ENCODE assay signal across 37 cellular contexts in the genomic region with DNA sequence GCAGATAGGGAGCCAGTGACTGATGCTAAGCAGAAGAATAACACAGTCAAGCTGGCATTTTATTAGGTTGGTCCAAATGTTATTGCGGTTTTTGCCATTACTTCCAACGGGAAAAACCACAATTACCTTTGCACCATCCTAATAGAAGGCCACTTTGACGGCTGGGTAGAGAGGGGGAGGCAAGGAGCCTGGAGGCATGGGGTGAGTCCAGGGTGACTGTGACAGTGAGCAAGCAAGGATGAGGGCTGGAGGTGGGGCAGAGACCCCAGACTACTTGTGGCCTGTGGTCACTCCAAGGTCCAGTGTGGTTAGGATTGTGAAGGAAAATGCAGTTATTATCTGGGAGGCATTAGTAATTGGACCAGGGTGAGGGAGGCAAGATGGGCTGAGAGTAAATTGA.
"Had no signal": no experiment of that assay in that cellular context is flagged by ENCODE, and none has a peak within 500 bp of the region (broad histone marks: within the 10 kb centered on the region; RNA-seq: fewer than 3 reads in every experiment).

No MANE protein-coding gene starts in this region.

- ATAC-seq: activated CD8-positive, alpha-beta T cell treated with anti-CD3 and anti-CD28 coated beads for 36 hours; activated naive CD4-positive, alpha-beta T cell treated with anti-CD3 and anti-CD28 coated beads, Interleukin-2, amount 50 U/mL, for 72 hours; activated T-cell treated with anti-CD3 and anti-CD28 coated beads, Interleukin-2, amount 50 U/mL, for 4 hours; activated T-cell treated with anti-CD3 and anti-CD28 coated beads, Interleukin-2, amount 50 U/mL, for 72 hours; activated T-helper 17 cell treated with anti-CD3 and anti-CD28 coated beads, Interleukin-2, amount 50 U/mL, for 72 hours; body of pancreas had no signal

- H3K4me1 Mint-ChIP-seq: activated B cell treated with CpG ODN at 0.5 μM for 24 hours; activated CD4-positive, alpha-beta T cell treated with anti-CD3 and anti-CD28 coated beads, Interleukin-2, amount 10 ng/mL, durations not matched to agents 24 days and 14 days; activated naive CD8-positive, alpha-beta T cell treated with anti-CD3 and anti-CD28 coated beads, Interleukin-2, amount 10 ng/mL, durations not matched to agents 7 days and 5 days; activated T-helper 17 cell treated with anti-CD3 and anti-CD28 coated beads, Interleukin-2, amount 50 U/mL, for 72 hours had no signal

- H3K27me3 Mint-ChIP-seq: activated CD4-positive, alpha-beta T cell treated with anti-CD3 and anti-CD28 coated beads, Interleukin-2, amount 10 ng/mL, durations not matched to agents 24 days and 14 days; activated naive CD8-positive, alpha-beta T cell treated with anti-CD3 and anti-CD28 coated beads, Interleukin-2, amount 10 ng/mL, durations not matched to agents 7 days and 5 days had no signal

- H3K36me3 ChIP-seq: adrenal gland, brain microvascular endothelial cell, breast epithelium had no signal

- H3K27ac Mint-ChIP-seq: activated B cell treated with CpG ODN at 0.5 μM for 24 hours; activated CD4-positive, alpha-beta memory T cell treated with anti-CD3 and anti-CD28 coated beads for 36 hours; activated CD4-positive, alpha-beta T cell treated with anti-CD3 and anti-CD28 coated beads, Interleukin-2, amount 10 ng/mL, durations not matched to agents 24 days and 14 days; activated CD8-positive, alpha-beta T cell treated with anti-CD3 and anti-CD28 coated beads for 36 hours; activated naive CD4-positive, alpha-beta T cell treated with anti-CD3 and anti-CD28 coated beads for 36 hours; activated naive CD4-positive, alpha-beta T cell treated with anti-CD3 and anti-CD28 coated beads, Interleukin-2, amount 50 U/mL, for 72 hours; activated naive CD8-positive, alpha-beta T cell treated with anti-CD3 and anti-CD28 coated beads, Interleukin-2, amount 10 ng/mL, durations not matched to agents 7 days and 5 days; activated T-cell treated with anti-CD3 and anti-CD28 coated beads, Interleukin-2, amount 50 U/mL, for 72 hours; activated T-helper 1 cell treated with anti-CD3 and anti-CD28 coated beads, Interleukin-12 subunit alpha, Interleukin-12 subunit beta, Interleukin-2, Interleukin-4 antibody, amounts not matched to agents 30 ng/mL and 10 ng/mL and 1 ng/mL, durations not matched to agents 14 hours and 24 hours and 36 hours; activated T-helper 17 cell treated with anti-CD3 and anti-CD28 coated beads, Interleukin-2, amount 50 U/mL, for 72 hours; T-helper 1 cell treated with Interleukin-12 subunit alpha and Interleukin-12 subunit beta and Interleukin-4 antibody, amounts not matched to agents 30 μg/mL and 1 μg/mL, for 36 hours; T-helper 2 cell treated with Interferon-gamma antibody and Interleukin-4, amounts not matched to agents 5 μg/mL and 100 μg/mL, for 36 hours had no signal

- H3K27me3 ChIP-seq: body of pancreas, brain microvascular endothelial cell, breast epithelium had no signal

- H3K9me3 Mint-ChIP-seq: activated CD4-positive, alpha-beta memory T cell treated with anti-CD3 and anti-CD28 coated beads for 36 hours; activated CD4-positive, alpha-beta T cell treated with anti-CD3 and anti-CD28 coated beads, Interleukin-2, amount 10 ng/mL, durations not matched to agents 24 days and 14 days; activated CD8-positive, alpha-beta T cell treated with anti-CD3 and anti-CD28 coated beads for 36 hours; activated T-cell treated with anti-CD3 and anti-CD28 coated beads, Interleukin-2, amount 50 U/mL, for 4 hours; activated T-helper 1 cell treated with anti-CD3 and anti-CD28 coated beads, Interleukin-12 subunit alpha, Interleukin-12 subunit beta, Interleukin-2, Interleukin-4 antibody, amounts not matched to agents 30 ng/mL and 10 ng/mL and 1 ng/mL, durations not matched to agents 14 hours and 24 hours and 36 hours; T-helper 1 cell treated with Interleukin-12 subunit alpha and Interleukin-12 subunit beta and Interleukin-4 antibody, amounts not matched to agents 30 μg/mL and 1 μg/mL, for 36 hours; T-helper 2 cell treated with Interferon-gamma antibody and Interleukin-4, amounts not matched to agents 5 μg/mL and 100 μg/mL, for 36 hours had no signal

- H3K27ac ChIP-seq: adrenal gland, body of pancreas, brain microvascular endothelial cell, breast epithelium, VCaP had no signal

- FAIRE-seq: astrocyte, TTC549 had no signal

- H3K4me1 ChIP-seq: adrenal gland, body of pancreas, breast epithelium had no signal

- H3K4me3 Mint-ChIP-seq: activated B cell treated with CpG ODN at 0.5 μM for 24 hours; activated CD4-positive, alpha-beta memory T cell treated with anti-CD3 and anti-CD28 coated beads for 36 hours; activated CD4-positive, alpha-beta T cell treated with anti-CD3 and anti-CD28 coated beads, Interleukin-2, amount 10 ng/mL, durations not matched to agents 24 days and 14 days; activated CD8-positive, alpha-beta T cell treated with anti-CD3 and anti-CD28 coated beads for 36 hours; activated naive CD4-positive, alpha-beta T cell treated with anti-CD3 and anti-CD28 coated beads for 36 hours; activated naive CD8-positive, alpha-beta T cell treated with anti-CD3 and anti-CD28 coated beads, Interleukin-2, amount 10 ng/mL, durations not matched to agents 7 days and 5 days; activated T-cell treated with anti-CD3 and anti-CD28 coated beads, Interleukin-2, amount 50 U/mL, for 4 hours; activated T-cell treated with anti-CD3 and anti-CD28 coated beads, Interleukin-2, amount 50 U/mL, for 72 hours; activated T-helper 1 cell treated with anti-CD3 and anti-CD28 coated beads, Interleukin-12 subunit alpha, Interleukin-12 subunit beta, Interleukin-2, Interleukin-4 antibody, amounts not matched to agents 30 ng/mL and 10 ng/mL and 1 ng/mL, durations not matched to agents 14 hours and 24 hours and 36 hours; activated T-helper 17 cell treated with anti-CD3 and anti-CD28 coated beads, Interleukin-2, amount 50 U/mL, for 72 hours; T-helper 1 cell treated with Interleukin-12 subunit alpha and Interleukin-12 subunit beta and Interleukin-4 antibody, amounts not matched to agents 30 μg/mL and 1 μg/mL, for 36 hours; T-helper 2 cell treated with Interferon-gamma antibody and Interleukin-4, amounts not matched to agents 5 μg/mL and 100 μg/mL, for 36 hours had no signal

- H3K36me3 Mint-ChIP-seq: activated CD4-positive, alpha-beta memory T cell treated with anti-CD3 and anti-CD28 coated beads for 36 hours; activated naive CD8-positive, alpha-beta T cell treated with anti-CD3 and anti-CD28 coated beads, Interleukin-2, amount 10 ng/mL, durations not matched to agents 7 days and 5 days had no signal

- H3K4me3 ChIP-seq: adrenal gland, body of pancreas, breast epithelium had no signal

- DNase-seq: activated B cell treated with CpG ODN at 0.5 μM for 24 hours; activated CD4-positive, alpha-beta memory T cell treated with anti-CD3 and anti-CD28 coated beads for 36 hours; activated CD4-positive, alpha-beta T cell treated with anti-CD3 and anti-CD28 coated beads for 4 hours; activated CD4-positive, alpha-beta T cell treated with anti-CD3 and anti-CD28 coated beads, Interleukin-2, amount 10 ng/mL, durations not matched to agents 24 days and 14 days; activated CD4-positive, alpha-beta T cell treated with anti-CD3 and anti-CD28 coated beads, Interleukin-2, amount 50 U/mL, for 1 hour; activated CD4-positive, alpha-beta T cell treated with anti-CD3 and anti-CD28 coated beads, Interleukin-2, amount 50 U/mL, for 4 hours; activated CD4-positive, CD25-positive, alpha-beta regulatory T cell treated with anti-CD3 and anti-CD28 coated beads, Interleukin-2, amount 50 U/mL, for 72 hours; activated CD8-positive, alpha-beta memory T cell treated with anti-CD3 and anti-CD28 coated beads, Interleukin-2, amount 50 U/mL, for 4 hours; activated CD8-positive, alpha-beta T cell treated with anti-CD3 and anti-CD28 coated beads for 36 hours; activated effector memory CD4-positive, alpha-beta T cell treated with anti-CD3 and anti-CD28 coated beads, Interleukin-2, amount 50 U/mL, for 16 hours; activated gamma-delta T cell treated with Interleukin-2 at 50 U/mL for 16 hours; activated naive CD4-positive, alpha-beta T cell; activated naive CD4-positive, alpha-beta T cell treated with anti-CD3 and anti-CD28 coated beads for 36 hours; activated naive CD4-positive, alpha-beta T cell treated with anti-CD3 and anti-CD28 coated beads, Interleukin-2, amount 50 U/mL, for 16 hours; activated naive CD8-positive, alpha-beta T cell treated with anti-CD3 and anti-CD28 coated beads, Interleukin-2, amount 10 ng/mL, durations not matched to agents 7 days and 5 days; activated T-cell treated with anti-CD3 and anti-CD28 coated beads for 4 hours; activated T-cell treated with anti-CD3 and anti-CD28 coated beads, Interleukin-2, amount 50 U/mL, for 1 hour; activated T-cell treated with anti-CD3 and anti-CD28 coated beads, Interleukin-2, amount 50 U/mL, for 4 hours; activated T-cell treated with anti-CD3 and anti-CD28 coated beads, Interleukin-2, amount 50 U/mL, for 72 hours; adrenal gland; amniotic stem cell; aorta; body of pancreas; brain microvascular endothelial cell; central memory CD4-positive, alpha-beta T cell; T-helper 1 cell; T-helper 2 cell; T-helper 9 cell had no signal

- H3K9me3 ChIP-seq: adrenal gland, body of pancreas, breast epithelium had no signal
